24 cellular contexts compared by ENCODE assay signal in genomic region chr3:98068824-98069223, GRCh38. TPM values are rescaled to one million over a fixed set of nuclear protein-coding genes. Genes with fewer than 3 reads are reported as not detected.
A peak's percentile ranks its signal among the peaks of the same experiment; 100 is the strongest.
DNase-seq lines count a peak whose midpoint lies in the region; ATAC-seq, FAIRE-seq and TF ChIP-seq lines count a peak whose summit lies in the region.
"Had no signal": no experiment of that assay in that cellular context is flagged by ENCODE, and none has a peak within 500 bp of the region (broad histone marks: within the 10 kb centered on the region; RNA-seq: fewer than 3 reads in every experiment).

No MANE protein-coding gene starts in this region.

- H3K36me3 ChIP-seq in DND-41 (ENCODE audit: insufficient read depth, low read length) (no peaks in the 10 kb centered on the region), bronchial epithelial cell (ENCODE audit: control insufficient read depth, insufficient read depth, low read length) (no peaks in the 10 kb centered on the region)
- H3K36me3 ChIP-seq: stomach had no signal

- no peaks in the 10 kb centered on the region for H3K4me1 ChIP-seq in DND-41 (ENCODE audit: insufficient read depth, low read length)
- H3K4me1 ChIP-seq: body of pancreas, stomach had no signal

- H3K79me2 ChIP-seq in DND-41 (ENCODE audit: insufficient read depth, low read length) = no peaks in the 10 kb centered on the region
- H3K79me2 ChIP-seq: hepatocyte had no signal

- H3K27me3 ChIP-seq in DND-41 (ENCODE audit: insufficient read depth, low read length, poor library complexity) = no peaks in the 10 kb centered on the region
- no peaks in the 10 kb centered on the region for H3K27me3 ChIP-seq in bronchial epithelial cell (ENCODE audit: control insufficient read depth, insufficient read depth, low read length)
- H3K27me3 ChIP-seq: body of pancreas, hepatocyte, stomach had no signal

- H3K36me3 Mint-ChIP-seq in HFFc6 (ENCODE audit: low read depth) (no peaks in the 10 kb centered on the region), nephron progenitor cell (ENCODE audit: low read depth) (no peaks in the 10 kb centered on the region)

- H4K20me1 ChIP-seq in DND-41 (ENCODE audit: insufficient read depth, low read length) = no peaks in the 10 kb centered on the region

- FAIRE-seq in bronchial epithelial cell (lab: Jason Lieb, UNC) = no peak
- FAIRE-seq: colon, K562 had no signal

- H3K4me3 ChIP-seq in DND-41 (ENCODE audit: low read depth in 1 of 2, low read length in 2 of 2) (no peak overlapping the region), bronchial epithelial cell (ENCODE audit: low read depth, low read length) (no peak overlapping the region)
- H3K4me3 ChIP-seq: body of pancreas, hepatocyte, K562, stomach had no signal

- TF ChIP-seq CTCF in DND-41 (IDR thresholded peaks at IDR 0.05; ENCODE audit: borderline replicate concordance, extremely low read depth, low read length, poor library complexity, severe bottlenecking) (peak; percentile 11), HFFc6 (IDR thresholded peaks at IDR 0.05) (peak; percentile 63), bronchial epithelial cell (IDR thresholded peaks at IDR 0.05; ENCODE audit: insufficient read depth, low read length, severe bottlenecking) (no peak), nephron progenitor cell (IDR thresholded peaks at IDR 0.05) (peak; percentile 22), omental fat pad (IDR thresholded peaks at IDR 0.05) (no peak)

- no peak overlapping the region for H2AFZ ChIP-seq in DND-41 (ENCODE audit: low read depth, low read length)
- H2AFZ ChIP-seq: hepatocyte had no signal

- H3K27ac ChIP-seq in DND-41 (ENCODE audit: low read length) = no peak overlapping the region
- H3K27ac ChIP-seq: body of pancreas, hepatocyte, stomach had no signal

- H3K27me3 Mint-ChIP-seq in HFFc6 (ENCODE audit: insufficient read depth) (no peaks in the 10 kb centered on the region), nephron progenitor cell (ENCODE audit: low read depth, poor library complexity) (peaks cover 3% of the 10 kb centered on the region)
- H3K27me3 Mint-ChIP-seq: activated naive CD8-positive, alpha-beta T cell treated with anti-CD3 and anti-CD28 coated beads, Interleukin-2, amount 50 U/mL, for 24 hours had no signal

- no peak overlapping the region for H3K4me2 ChIP-seq in DND-41 (ENCODE audit: insufficient read depth, low read length)
- H3K4me2 ChIP-seq: hepatocyte had no signal

- H3K9me3 ChIP-seq in DND-41 (ENCODE audit: insufficient read depth, low read length, severe bottlenecking) = no peaks in the 10 kb centered on the region
- H3K9me3 ChIP-seq: body of pancreas, stomach had no signal

- ATAC-seq in DND-41 (ENCODE audit: insufficient read depth, low read depth) (no peak), GM21367 (IDR thresholded peaks at IDR 0.05; ENCODE audit: unreplicated experiment) (no peak), omental fat pad (ENCODE audit: low FRiP score) (no peak), GM21576 (IDR thresholded peaks at IDR 0.05; ENCODE audit: unreplicated experiment) (no peak)
- ATAC-seq: activated naive CD8-positive, alpha-beta T cell treated with anti-CD3 and anti-CD28 coated beads, Interleukin-2, amount 50 U/mL, for 24 hours; body of pancreas; K562 had no signal

- H3K4me3 Mint-ChIP-seq in HFFc6 (no peak overlapping the region), nephron progenitor cell (no peak overlapping the region)
- H3K4me3 Mint-ChIP-seq: activated naive CD8-positive, alpha-beta T cell treated with anti-CD3 and anti-CD28 coated beads, Interleukin-2, amount 50 U/mL, for 24 hours had no signal

- no peaks in the 10 kb centered on the region for H3K4me1 Mint-ChIP-seq in HFFc6 (ENCODE audit: low read depth)
- no peaks in the 10 kb centered on the region for H3K4me1 Mint-ChIP-seq in nephron progenitor cell
- H3K4me1 Mint-ChIP-seq: activated naive CD8-positive, alpha-beta T cell treated with anti-CD3 and anti-CD28 coated beads, Interleukin-2, amount 50 U/mL, for 24 hours had no signal

- H3K9me3 Mint-ChIP-seq in HFFc6 = no peaks in the 10 kb centered on the region
- H3K9me3 Mint-ChIP-seq in nephron progenitor cell = no peaks in the 10 kb centered on the region
- H3K9me3 Mint-ChIP-seq: activated naive CD8-positive, alpha-beta T cell treated with anti-CD3 and anti-CD28 coated beads, Interleukin-2, amount 50 U/mL, for 24 hours; activated T-helper 2 cell treated with anti-CD3 and anti-CD28 coated beads, Interferon-gamma antibody, Interleukin-2, Interleukin-4, amounts not matched to agents 10 μg/mL and 5 μg/mL and 100 μg/mL, durations not matched to agents 14 hours and 24 hours and 36 hours had no signal

- H3K27ac Mint-ChIP-seq in HFFc6 (no peak overlapping the region), nephron progenitor cell (no peak overlapping the region)
- H3K27ac Mint-ChIP-seq: activated naive CD8-positive, alpha-beta T cell treated with anti-CD3 and anti-CD28 coated beads, Interleukin-2, amount 50 U/mL, for 24 hours; activated T-helper 2 cell treated with anti-CD3 and anti-CD28 coated beads, Interferon-gamma antibody, Interleukin-2, Interleukin-4, amounts not matched to agents 10 μg/mL and 5 μg/mL and 100 μg/mL, durations not matched to agents 14 hours and 24 hours and 36 hours had no signal

- DNase-seq in DND-41 = no peak
- no peak for DNase-seq in HFFc6
- DNase-seq in bronchial epithelial cell (ENCODE audit: low read depth) = peak; percentile 17
- DNase-seq in nephron progenitor cell = no peak
- DNase-seq in omental fat pad (ENCODE audit: low spot score) = no peak
- no peak for DNase-seq in activated naive CD4-positive, alpha-beta T cell (lab: John Stamatoyannopoulos, UW)
- DNase-seq: activated CD4-positive, alpha-beta T cell treated with anti-CD3 and anti-CD28 coated beads for 4 hours; activated naive CD8-positive, alpha-beta T cell treated with anti-CD3 and anti-CD28 coated beads, Interleukin-2, amount 50 U/mL, for 24 hours; body of pancreas; EL; NCI-H187; NCI-H510A; SHP77; stimulated activated CD4-positive, alpha-beta T cell treated with anti-CD3 and anti-CD28 coated beads, Interleukin-4, amount 100 ng/mL, for 4 hours; stomach; trophoblast cell had no signal

- H3K9ac ChIP-seq in DND-41 (ENCODE audit: low read depth, low read length) = no peak overlapping the region

RNA-seq across cellular contexts. Expression of gene OR5AC2, which starts 18.1 kb away (rescaled TPM):
- total RNA-seq in HFFc6 (2021; fragmentation: NEBNext Ultra II Directional; extraction: Animal tissue kit (Norgen Biotek cat#: 25700)) = not detected
- total RNA-seq in bronchial epithelial cell (not detected in 2 replicates), omental fat pad (not detected)
- total RNA-seq: activated T-helper 2 cell treated with anti-CD3 and anti-CD28 coated beads, Interferon-gamma antibody, Interleukin-2, Interleukin-4, amounts not matched to agents 10 μg/mL and 5 μg/mL and 100 μg/mL, durations not matched to agents 14 hours and 24 hours and 36 hours; body of pancreas; hepatocyte; K562; lower leg skin; mucosa of gallbladder; stomach had no signal

RNA-seq across cellular contexts. Expression of gene GABRR3, which starts 33.7 kb away (rescaled TPM):
- total RNA-seq in HFFc6 (2021; fragmentation: NEBNext Ultra II Directional; extraction: Animal tissue kit (Norgen Biotek cat#: 25700)) = not detected
- total RNA-seq in bronchial epithelial cell (not detected in 2 replicates), omental fat pad (not detected)
- total RNA-seq: activated T-helper 2 cell treated with anti-CD3 and anti-CD28 coated beads, Interferon-gamma antibody, Interleukin-2, Interleukin-4, amounts not matched to agents 10 μg/mL and 5 μg/mL and 100 μg/mL, durations not matched to agents 14 hours and 24 hours and 36 hours; body of pancreas; hepatocyte; K562; lower leg skin; mucosa of gallbladder; stomach had no signal

Comparison
In these comparisons a context has a peak if more than half of its experiments do, and no peak if none do; other contexts are left out.
1. CTCF ChIP-seq: peak in DND-41 (single experiment), HFFc6 (single experiment) and nephron progenitor cell (single experiment); none in bronchial epithelial cell (single experiment) and omental fat pad (0 of 3).